22 cellular contexts compared by ENCODE assay signal in genomic region chr19:1373042-1373533, GRCh38. TPM values are rescaled to one million over a fixed set of nuclear protein-coding genes. Genes with fewer than 3 reads are reported as not detected.
A peak's percentile ranks its signal among the peaks of the same experiment; 100 is the strongest.
DNase-seq lines count a peak whose midpoint lies in the region; ATAC-seq and TF ChIP-seq lines count a peak whose summit lies in the region.
"Had no signal": no experiment of that assay in that cellular context is flagged by ENCODE, and none has a peak within 500 bp of the region (broad histone marks: within the 10 kb centered on the region; RNA-seq: fewer than 3 reads in every experiment).

No MANE protein-coding gene starts in this region.

- H3K27ac ChIP-seq in angular gyrus (ENCODE audit: low read depth, low read length) = peak overlapping the region; percentile 65
- H3K27ac ChIP-seq in temporal lobe (ENCODE audit: low read depth, low read length) = peak overlapping the region; percentile 50
- H3K27ac ChIP-seq: colonic mucosa, parathyroid adenoma had no signal

- no peak overlapping the region for H3K4me3 Mint-ChIP-seq in nephron
- H3K4me3 Mint-ChIP-seq: activated CD8-positive, alpha-beta T cell treated with anti-CD3 and anti-CD28 coated beads for 36 hours; activated naive CD4-positive, alpha-beta T cell treated with anti-CD3 and anti-CD28 coated beads, Interleukin-2, amount 10 ng/mL, durations not matched to agents 7 days and 5 days; activated T-cell treated with anti-CD3 and anti-CD28 coated beads, Interleukin-2, amount 50 U/mL, for 4 hours; CD8-positive, alpha-beta memory T cell; stimulated activated naive B cell treated with anti-CD40 and anti-IgM and Interleukin-4, amounts not matched to agents 10 μg/mL and 1 μg/mL and 100 μg/mL, for 72 hours; type B pancreatic cell had no signal

- DNase-seq in Right ventricle myocardium superior = peak; percentile 40
- no peak for DNase-seq in NCI-H1436 (lab: John Stamatoyannopoulos, UW)
- DNase-seq in hypothalamus (lab: John Stamatoyannopoulos, UW) = no peak
- DNase-seq: activated CD8-positive, alpha-beta T cell treated with anti-CD3 and anti-CD28 coated beads for 36 hours; activated naive CD4-positive, alpha-beta T cell treated with anti-CD3 and anti-CD28 coated beads, Interleukin-2, amount 10 ng/mL, durations not matched to agents 7 days and 5 days; activated T-cell treated with anti-CD3 and anti-CD28 coated beads, Interleukin-2, amount 50 U/mL, for 4 hours; CD8-positive, alpha-beta memory T cell; colonic mucosa; DND-41; HCEC 1CT; NCI-H1417; NCI-H526; stimulated activated CD4-positive, alpha-beta T cell treated with anti-CD3 and anti-CD28 coated beads, Interleukin-2, amount 100 ng/mL, for 24 hours; stimulated activated naive B cell treated with anti-CD40 and anti-IgM and Interleukin-4, amounts not matched to agents 10 μg/mL and 1 μg/mL and 100 μg/mL, for 72 hours had no signal

- H3K36me3 Mint-ChIP-seq in nephron (ENCODE audit: low read depth) = peaks cover 38% of the 10 kb centered on the region

- no peaks in the 10 kb centered on the region for H3K9me3 Mint-ChIP-seq in nephron
- H3K9me3 Mint-ChIP-seq: activated CD8-positive, alpha-beta T cell treated with anti-CD3 and anti-CD28 coated beads for 36 hours; activated naive CD4-positive, alpha-beta T cell treated with anti-CD3 and anti-CD28 coated beads, Interleukin-2, amount 10 ng/mL, durations not matched to agents 7 days and 5 days; activated T-cell treated with anti-CD3 and anti-CD28 coated beads, Interleukin-2, amount 50 U/mL, for 4 hours; CD8-positive, alpha-beta memory T cell; stimulated activated naive B cell treated with anti-CD40 and anti-IgM and Interleukin-4, amounts not matched to agents 10 μg/mL and 1 μg/mL and 100 μg/mL, for 72 hours; type B pancreatic cell had no signal

- no peaks in the 10 kb centered on the region for H3K4me1 Mint-ChIP-seq in nephron
- H3K4me1 Mint-ChIP-seq: activated naive CD4-positive, alpha-beta T cell treated with anti-CD3 and anti-CD28 coated beads, Interleukin-2, amount 10 ng/mL, durations not matched to agents 7 days and 5 days; CD8-positive, alpha-beta memory T cell; stimulated activated naive B cell treated with anti-CD40 and anti-IgM and Interleukin-4, amounts not matched to agents 10 μg/mL and 1 μg/mL and 100 μg/mL, for 72 hours had no signal

- no peak for TF ChIP-seq CTCF in nephron (IDR thresholded peaks at IDR 0.05; ENCODE audit: unreplicated experiment in 3 of 3)

- H3K27me3 Mint-ChIP-seq in nephron (ENCODE audit: low read depth) = no peaks in the 10 kb centered on the region
- H3K27me3 Mint-ChIP-seq: activated CD8-positive, alpha-beta T cell treated with anti-CD3 and anti-CD28 coated beads for 36 hours; activated naive CD4-positive, alpha-beta T cell treated with anti-CD3 and anti-CD28 coated beads, Interleukin-2, amount 10 ng/mL, durations not matched to agents 7 days and 5 days; CD8-positive, alpha-beta memory T cell; stimulated activated naive B cell treated with anti-CD40 and anti-IgM and Interleukin-4, amounts not matched to agents 10 μg/mL and 1 μg/mL and 100 μg/mL, for 72 hours; type B pancreatic cell had no signal

- peak overlapping the region; percentile 45 to 59 (median 54) for H3K27ac Mint-ChIP-seq in nephron
- H3K27ac Mint-ChIP-seq: activated CD8-positive, alpha-beta T cell treated with anti-CD3 and anti-CD28 coated beads for 36 hours; activated naive CD4-positive, alpha-beta T cell treated with anti-CD3 and anti-CD28 coated beads, Interleukin-2, amount 10 ng/mL, durations not matched to agents 7 days and 5 days; CD8-positive, alpha-beta memory T cell; stimulated activated naive B cell treated with anti-CD40 and anti-IgM and Interleukin-4, amounts not matched to agents 10 μg/mL and 1 μg/mL and 100 μg/mL, for 72 hours; type B pancreatic cell had no signal

- intact Hi-C loops in Right ventricle myocardium superior (cut with DNase I) = no loop called here

- ATAC-seq in Right ventricle myocardium superior (ENCODE audit: poor library complexity) = peak; percentile 15
- ATAC-seq in HG02973 (IDR thresholded peaks at IDR 0.05; ENCODE audit: unreplicated experiment) = no peak
- ATAC-seq in HG03520 (IDR thresholded peaks at IDR 0.05; ENCODE audit: unreplicated experiment) = no peak
- ATAC-seq: activated CD4-positive, CD25-positive, alpha-beta regulatory T cell treated with anti-CD3 and anti-CD28 coated beads, Interleukin-2, amount 50 U/mL, for 24 hours; activated CD8-positive, alpha-beta T cell treated with anti-CD3 and anti-CD28 coated beads for 36 hours; activated T-cell treated with anti-CD3 and anti-CD28 coated beads, Interleukin-2, amount 50 U/mL, for 4 hours; stimulated activated naive B cell treated with anti-CD40 and anti-IgM and Interleukin-4, amounts not matched to agents 10 μg/mL and 1 μg/mL and 100 μg/mL, for 72 hours had no signal

RNA-seq across cellular contexts. Expression of gene NDUFS7, which starts 10.6 kb away (rescaled TPM):
- total RNA-seq in Right ventricle myocardium superior (461 TPM), temporal lobe (21.4 TPM)

RNA-seq across cellular contexts. Expression of gene GAMT, which starts 28.3 kb away (rescaled TPM):
- total RNA-seq in Right ventricle myocardium superior (93.5 TPM), temporal lobe (10.3 TPM)

RNA-seq across cellular contexts. Expression of gene DAZAP1, which starts 34.3 kb away (rescaled TPM):
- total RNA-seq in Right ventricle myocardium superior (82.9 TPM), temporal lobe (25.8 TPM)

Comparison
In these comparisons a context has a peak if more than half of its experiments do, and no peak if none do; other contexts are left out.
1. RNA of gene NDUFS7, which starts 10.6 kb away (total RNA-seq): 461 TPM in Right ventricle myocardium superior (single experiment); 21.4 TPM in temporal lobe (single experiment); every median in the first group is over 10 times any median in the second.